ENCODE assay signal across 16 cellular contexts in genomic region chr6:22613695-22614094, GRCh38. TPM values are rescaled to one million over a fixed set of nuclear protein-coding genes. Genes with fewer than 3 reads are reported as not detected.
A peak's percentile ranks its signal among the peaks of the same experiment; 100 is the strongest.
DNase-seq lines count a peak whose midpoint lies in the region; TF ChIP-seq lines count a peak whose summit lies in the region.
"Had no signal": no experiment of that assay in that cellular context is flagged by ENCODE, and none has a peak within 500 bp of the region (broad histone marks: within the 10 kb centered on the region; RNA-seq: fewer than 3 reads in every experiment).

No MANE protein-coding gene starts in this region.

- intact Hi-C loops in dorsolateral prefrontal cortex (cut with DNase I), result no loop called here

- peaks cover 32% of the 10 kb centered on the region for H3K4me1 Mint-ChIP-seq in mesothelial cell of epicardium
- H3K4me1 Mint-ChIP-seq: activated B cell treated with CpG ODN at 0.5 μM for 24 hours had no signal

- H3K27ac ChIP-seq in dorsolateral prefrontal cortex, result no peak overlapping the region
- H3K27ac ChIP-seq: BLaER1 treated with 17β-estradiol and CSF1 and Interleukin-3, amounts not matched to agents 10 nM and 100 nM; neutrophil; suprapubic skin had no signal

- no peaks in the 10 kb centered on the region for H3K27me3 Mint-ChIP-seq in mesothelial cell of epicardium (ENCODE audit: low read depth)
- H3K27me3 Mint-ChIP-seq: activated B cell treated with CpG ODN at 0.5 μM for 24 hours had no signal

- H3K27me3 ChIP-seq in dorsolateral prefrontal cortex, result no peaks in the 10 kb centered on the region
- H3K27me3 ChIP-seq: BLaER1 treated with 17β-estradiol and CSF1 and Interleukin-3, amounts not matched to agents 10 nM and 100 nM; neutrophil; suprapubic skin had no signal

- H3K4me3 Mint-ChIP-seq in mesothelial cell of epicardium, result no peak overlapping the region
- H3K4me3 Mint-ChIP-seq: activated B cell treated with CpG ODN at 0.5 μM for 24 hours; activated T-cell treated with anti-CD3 and anti-CD28 coated beads, Interleukin-2, amount 50 U/mL, for 72 hours had no signal

- TF ChIP-seq CTCF in AG09319 (IDR thresholded peaks at IDR 0.05; ENCODE audit: low read depth, low read length) (no peak), epithelial cell of esophagus (IDR thresholded peaks at IDR 0.05; ENCODE audit: insufficient read depth, low read depth, low read length, missing control alignments) (no peak), mesothelial cell of epicardium (IDR thresholded peaks at IDR 0.05; ENCODE audit: unreplicated experiment) (no peak), dorsolateral prefrontal cortex (IDR thresholded peaks at IDR 0.05 in 54 of 56, conservative IDR thresholded peaks at IDR 0.05 in 2 of 56; ENCODE audit: low read depth in 1 of 56, partially characterized antibody in 56 of 56) (no peak)

- DNase-seq in AG09319 (ENCODE audit: extremely low read depth, low read depth) (peak; percentile 52), NCI-H226 (peak; percentile 79), epithelial cell of esophagus (ENCODE audit: low read depth) (peak; percentile 76), mesothelial cell of epicardium (ENCODE audit: low spot score in 2 of 2, unreplicated experiment in 2 of 2) (no peak), dorsolateral prefrontal cortex (no peak), HUDEP-2 (lab: John Stamatoyannopoulos, UW; ENCODE audit: unreplicated experiment in 76 of 76) (no peak)
- no peak for DNase-seq in effector CD8-positive, alpha-beta T cell (lab: John Stamatoyannopoulos, UW)
- DNase-seq in activated effector memory CD4-positive, alpha-beta T cell treated with anti-CD3 and anti-CD28 coated beads, Interleukin-2, amount 50 U/mL, for 16 hours, result no peak
- DNase-seq: activated B cell treated with CpG ODN at 0.5 μM for 24 hours; activated T-cell treated with anti-CD3 and anti-CD28 coated beads, Interleukin-2, amount 50 U/mL, for 72 hours; cortex of kidney; GOT3; PC-3 had no signal

- H3K36me3 Mint-ChIP-seq in mesothelial cell of epicardium, result peaks cover 3% of the 10 kb centered on the region

- H3K4me3 ChIP-seq in epithelial cell of esophagus (ENCODE audit: low read length) (no peak overlapping the region), dorsolateral prefrontal cortex (no peak overlapping the region)
- H3K4me3 ChIP-seq: BLaER1 treated with 17β-estradiol and CSF1 and Interleukin-3, amounts not matched to agents 10 nM and 100 nM; suprapubic skin had no signal

- H3K9me3 Mint-ChIP-seq in mesothelial cell of epicardium, result peaks cover 18% of the 10 kb centered on the region

- peak overlapping the region; percentile 60 for H3K27ac Mint-ChIP-seq in mesothelial cell of epicardium
- H3K27ac Mint-ChIP-seq: activated B cell treated with CpG ODN at 0.5 μM for 24 hours; activated T-cell treated with anti-CD3 and anti-CD28 coated beads, Interleukin-2, amount 50 U/mL, for 72 hours had no signal

RNA-seq across cellular contexts. Expression of gene HDGFL1, which starts 44.3 kb away (rescaled TPM):
- total RNA-seq in mesothelial cell of epicardium, result 0.09 to 0.14 TPM (median 0.11 TPM) in 3 replicates
- total RNA-seq in dorsolateral prefrontal cortex, result 1 to 10 TPM in 49 of 120 experiments, under 1 TPM in 65, not detected in 6; 0.21 to 3.4 (median 0.93) TPM
- total RNA-seq: activated B cell treated with CpG ODN at 0.5 μM for 24 hours; activated T-cell treated with anti-CD3 and anti-CD28 coated beads, Interleukin-2, amount 50 U/mL, for 72 hours; PC-3; suprapubic skin had no signal

Comparison
In these comparisons a context has a peak if more than half of its experiments do, and no peak if none do; other contexts are left out.
1. DNase-seq: peak in AG09319 (single experiment), NCI-H226 (single experiment) and epithelial cell of esophagus (single experiment); none in mesothelial cell of epicardium (0 of 2), dorsolateral prefrontal cortex (0 of 10), effector CD8-positive, alpha-beta T cell (single experiment), HUDEP-2 (0 of 76) and activated effector memory CD4-positive, alpha-beta T cell treated with anti-CD3 and anti-CD28 coated beads, Interleukin-2, amount 50 U/mL, for 16 hours (single experiment).